ENCODE assay signal across 11 cellular contexts in genomic region chr7:135467207-135467711, GRCh38. TPM values are rescaled to one million over a fixed set of nuclear protein-coding genes. Genes with fewer than 3 reads are reported as not detected.
DNase-seq lines count a peak whose midpoint lies in the region; ATAC-seq and FAIRE-seq lines count a peak whose summit lies in the region.
"Had no signal": no experiment of that assay in that cellular context is flagged by ENCODE, and none has a peak within 500 bp of the region (broad histone marks: within the 10 kb centered on the region; RNA-seq: fewer than 3 reads in every experiment).

No MANE protein-coding gene starts in this region.

- intact Hi-C loops in head of caudate nucleus (cut with DNase I) = no loop called here

- peak; percentile 45 for ATAC-seq in GM21423 (IDR thresholded peaks at IDR 0.05; ENCODE audit: unreplicated experiment)

- FAIRE-seq in GM18507 (lab: Jason Lieb, UNC) = peak; percentile 39
- FAIRE-seq: G401.6 had no signal

- DNase-seq in GM18507 (ENCODE audit: extremely low spot score, insufficient read length, low read depth) (no peak), LHCN-M2 (ENCODE audit: low read depth) (peak; percentile 11), iris pigment epithelial cell (ENCODE audit: low read depth) (peak; percentile 9), NK-92 (lab: John Stamatoyannopoulos, UW; ENCODE audit: unreplicated experiment) (no peak), OCI-M1 (lab: John Stamatoyannopoulos, UW) (no peak), head of caudate nucleus (no peak)
- DNase-seq in activated CD4-positive, alpha-beta T cell treated with anti-CD3 and anti-CD28 coated beads for 48 hours = no peak
- DNase-seq: MM.1S; NK-92 treated with Interleukin-12 subunit alpha and Interleukin-12 subunit beta, amount 100 ng/mL, for 24 hours had no signal

RNA-seq across cellular contexts. Expression of gene CNOT4, which starts 42.6 kb away (rescaled TPM):
- total RNA-seq in LHCN-M2 (2014; rRNA removed) = 11.3 and 15.7 TPM in 2 replicates
- polyA plus RNA-seq in LHCN-M2 (2012) = 10.1 TPM

Comparison
In these comparisons a context has a peak if more than half of its experiments do, and no peak if none do; other contexts are left out.
1. DNase-seq: peak in LHCN-M2 (single experiment) and iris pigment epithelial cell (single experiment); none in GM18507 (single experiment), NK-92 (single experiment), OCI-M1 (single experiment), head of caudate nucleus (0 of 42) and activated CD4-positive, alpha-beta T cell treated with anti-CD3 and anti-CD28 coated beads for 48 hours (single experiment).